In the genomic region with DNA sequence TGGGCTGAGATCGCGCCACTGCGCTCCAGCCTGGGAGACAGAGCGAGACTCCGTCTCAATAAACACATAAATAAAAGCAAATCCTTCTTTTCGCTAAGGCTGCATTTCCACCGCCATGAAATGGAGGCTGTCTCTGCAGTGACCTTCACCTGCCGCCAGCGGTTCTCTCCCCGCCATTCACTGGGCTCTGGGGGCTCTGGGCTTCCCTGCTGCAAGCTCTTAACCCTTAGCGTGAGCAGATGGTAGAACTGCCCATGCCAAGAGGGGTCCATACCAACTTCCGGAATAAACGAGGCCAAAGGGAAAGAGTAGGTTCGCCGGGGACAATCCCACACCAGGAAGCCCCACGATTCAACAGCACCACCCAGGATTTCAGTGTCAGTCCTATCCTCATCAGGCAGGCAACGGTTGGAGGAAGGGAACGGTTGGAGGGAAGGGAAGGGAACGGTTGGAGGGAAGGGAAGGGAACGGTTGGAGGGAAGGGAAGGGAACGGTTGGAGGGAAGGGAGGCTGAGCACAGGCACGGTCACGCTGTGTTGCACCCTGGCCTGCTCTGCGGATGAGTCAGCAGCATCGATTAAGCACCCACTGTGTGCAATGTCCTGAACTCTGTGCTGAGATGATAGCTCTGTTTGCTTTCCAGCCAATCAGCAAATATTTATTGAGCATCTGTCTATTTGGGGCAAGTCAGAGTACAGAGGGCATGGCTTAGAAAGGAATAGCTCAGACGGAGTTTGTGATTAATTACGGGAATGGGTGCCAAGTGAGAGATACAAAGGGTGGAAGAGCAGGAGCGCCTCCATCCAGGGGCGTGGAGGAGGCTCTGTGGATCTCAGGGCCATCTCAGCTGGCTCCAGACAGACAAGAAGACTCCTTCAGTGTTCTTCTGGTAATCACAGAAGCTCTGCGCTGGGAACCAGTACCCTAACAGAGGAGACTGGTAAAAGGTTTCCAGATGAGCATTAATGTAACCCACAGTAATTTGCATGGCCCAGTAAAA, we compare ENCODE assay signal across 16 cellular contexts.
"Had no signal": no experiment of that assay in that cellular context is flagged by ENCODE, and none has a peak within 500 bp of the region (broad histone marks: within the 10 kb centered on the region; RNA-seq: fewer than 3 reads in every experiment).

No MANE protein-coding gene starts in this region.

- H3K27me3 Mint-ChIP-seq: activated CD4-positive, alpha-beta memory T cell treated with anti-CD3 and anti-CD28 coated beads, Interleukin-2, amount 10 ng/mL, durations not matched to agents 7 days and 5 days had no signal

- H3K4me3 Mint-ChIP-seq: activated CD4-positive, alpha-beta memory T cell treated with anti-CD3 and anti-CD28 coated beads, Interleukin-2, amount 10 ng/mL, durations not matched to agents 7 days and 5 days; activated T-helper 1 cell treated with anti-CD3 and anti-CD28 coated beads, Interleukin-12 subunit alpha, Interleukin-12 subunit beta, Interleukin-2, Interleukin-4 antibody, amounts not matched to agents 30 ng/mL and 10 ng/mL and 1 ng/mL, durations not matched to agents 14 hours and 24 hours and 36 hours; mesothelial cell of epicardium; neural crest cell had no signal

- H3K4me1 Mint-ChIP-seq: activated CD4-positive, alpha-beta memory T cell treated with anti-CD3 and anti-CD28 coated beads, Interleukin-2, amount 10 ng/mL, durations not matched to agents 7 days and 5 days; mesothelial cell of epicardium had no signal

- DNase-seq: activated CD4-positive, alpha-beta memory T cell treated with anti-CD3 and anti-CD28 coated beads, Interleukin-2, amount 10 ng/mL, durations not matched to agents 7 days and 5 days; activated naive CD4-positive, alpha-beta T cell; foreskin melanocyte; lower lobe of right lung; stimulated activated CD4-positive, alpha-beta T cell treated with anti-CD3 and anti-CD28 coated beads, Interleukin-15, amount 100 ng/mL, for 24 hours; stimulated activated CD4-positive, alpha-beta T cell treated with anti-CD3 and anti-CD28 coated beads, Interleukin-4, amount 100 ng/mL, for 4 hours; stomach; T1000 had no signal

- H3K36me3 Mint-ChIP-seq: mesothelial cell of epicardium had no signal

- H3K36me3 ChIP-seq: heart left ventricle, lower lobe of right lung, ovary, stomach, thoracic aorta had no signal

- H3K27ac Mint-ChIP-seq: activated CD4-positive, alpha-beta memory T cell treated with anti-CD3 and anti-CD28 coated beads, Interleukin-2, amount 10 ng/mL, durations not matched to agents 7 days and 5 days; activated T-helper 1 cell treated with anti-CD3 and anti-CD28 coated beads, Interleukin-12 subunit alpha, Interleukin-12 subunit beta, Interleukin-2, Interleukin-4 antibody, amounts not matched to agents 30 ng/mL and 10 ng/mL and 1 ng/mL, durations not matched to agents 14 hours and 24 hours and 36 hours; mesothelial cell of epicardium had no signal

- FAIRE-seq: colon, keratinocyte had no signal

- H3K27me3 ChIP-seq: heart left ventricle, ovary, stomach had no signal

- H3K4me1 ChIP-seq: lower lobe of right lung, stomach had no signal

- H3K4me3 ChIP-seq: heart left ventricle, lower lobe of right lung, ovary, stomach, thoracic aorta had no signal

- H3K9me3 ChIP-seq: lower lobe of right lung, ovary, thoracic aorta had no signal

- H3K9me3 Mint-ChIP-seq: activated CD4-positive, alpha-beta memory T cell treated with anti-CD3 and anti-CD28 coated beads, Interleukin-2, amount 10 ng/mL, durations not matched to agents 7 days and 5 days had no signal

- ATAC-seq: heart left ventricle had no signal

- H3K27ac ChIP-seq: lower lobe of right lung, ovary, stomach, thoracic aorta had no signal
